In the genomic region with DNA sequence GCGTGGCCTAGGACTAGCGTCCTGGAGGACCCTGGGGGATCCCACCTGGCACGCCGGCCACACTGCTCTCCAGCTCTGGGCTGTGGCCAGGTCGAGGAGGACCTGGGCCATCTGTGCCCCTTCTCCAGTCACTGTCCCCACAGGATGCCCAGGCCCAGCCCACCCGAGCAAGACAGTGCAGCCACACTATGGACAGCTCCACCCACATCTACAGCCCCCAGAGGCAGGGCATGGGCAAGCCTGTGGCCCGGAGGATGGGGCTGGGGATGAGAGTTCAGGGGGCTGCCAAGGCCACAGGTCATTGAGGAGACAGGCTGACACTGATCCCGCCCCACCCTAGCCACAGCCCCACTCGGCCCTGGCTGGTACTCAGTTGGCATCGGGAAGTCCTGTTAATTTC, we compare ENCODE assay signal across 7 cellular contexts.
"Had no signal": no experiment of that assay in that cellular context is flagged by ENCODE, and none has a peak within 500 bp of the region (broad histone marks: within the 10 kb centered on the region; RNA-seq: fewer than 3 reads in every experiment).

No MANE protein-coding gene starts in this region.

- FAIRE-seq: HTR-8/SVneo, K562 had no signal

- DNase-seq: H9, HCEC 1CT, IMR-90, KG1 had no signal

- H3K4me3 Mint-ChIP-seq: GM23338, H9 had no signal

- H3K9me3 Mint-ChIP-seq: H9 had no signal

- H3K4me3 ChIP-seq: GM23338, K562 had no signal

- H3K4me2 ChIP-seq: GM23338 had no signal

- H2AFZ ChIP-seq: GM23338 had no signal

- H3K4me1 Mint-ChIP-seq: GM23338, H9 had no signal

- H3K27ac Mint-ChIP-seq: GM23338, H9 had no signal
